In genomic region chr13:113219311-113219940, GRCh38 we compare ENCODE assay signal across 17 cellular contexts. TPM values are rescaled to one million over a fixed set of nuclear protein-coding genes. Genes with fewer than 3 reads are reported as not detected.
DNase-seq lines count a peak whose midpoint lies in the region; ATAC-seq and TF ChIP-seq lines count a peak whose summit lies in the region.
"Had no signal": no experiment of that assay in that cellular context is flagged by ENCODE, and none has a peak within 500 bp of the region (broad histone marks: within the 10 kb centered on the region; RNA-seq: fewer than 3 reads in every experiment).

No MANE protein-coding gene starts in this region.

- intact Hi-C loops in left ventricle myocardium inferior (cut with micrococcal nuclease), result no loop called here
- intact Hi-C loops in Right ventricle myocardium superior (cut with DNase I), result no loop called here
- intact Hi-C loops in testis (cut with DNase I; ENCODE audit: low total_unique reads), result no loop called here

- peaks cover 67% of the 10 kb centered on the region for H3K36me3 Mint-ChIP-seq in stimulated activated effector memory CD8-positive, alpha-beta T cell treated with anti-CD3 and anti-CD28 coated beads, Interleukin-12 subunit alpha, Interleukin-12 subunit beta, amount 100 ng/mL, for 72 hours

- H3K4me3 Mint-ChIP-seq in stimulated activated effector memory CD8-positive, alpha-beta T cell treated with anti-CD3 and anti-CD28 coated beads, Interleukin-12 subunit alpha, Interleukin-12 subunit beta, amount 100 ng/mL, for 72 hours, result no peak overlapping the region
- H3K4me3 Mint-ChIP-seq: stimulated activated naive CD8-positive, alpha-beta T cell treated with anti-CD3 and anti-CD28 coated beads, Interleukin-15, amount 100 ng/mL, for 72 hours had no signal

- H3K4me1 Mint-ChIP-seq in stimulated activated effector memory CD8-positive, alpha-beta T cell treated with anti-CD3 and anti-CD28 coated beads, Interleukin-12 subunit alpha, Interleukin-12 subunit beta, amount 100 ng/mL, for 72 hours, result peaks cover 34% of the 10 kb centered on the region

- WGBS in liver, result 66% methylated on average over 14 of the region's 14 CpGs
- 86 to 91% methylated on average over 12 to 14 of the region's 14 CpGs for WGBS in testis, 2 donors

- ATAC-seq in Right ventricle myocardium superior (ENCODE audit: poor library complexity), result no peak
- ATAC-seq in stimulated activated effector memory CD8-positive, alpha-beta T cell treated with anti-CD3 and anti-CD28 coated beads, Interleukin-12 subunit alpha, Interleukin-12 subunit beta, amount 100 ng/mL, for 72 hours, result no peak
- ATAC-seq: activated CD4-positive, CD25-positive, alpha-beta regulatory T cell treated with anti-CD3 and anti-CD28 coated beads, Interleukin-2, amount 50 U/mL, for 24 hours; stimulated activated naive CD8-positive, alpha-beta T cell treated with anti-CD3 and anti-CD28 coated beads, Interleukin-15, amount 100 ng/mL, for 72 hours had no signal

- H3K27ac ChIP-seq in left ventricle myocardium inferior (replicated peaks) (peak overlapping the region; percentile 100), liver (ENCODE audit: low read depth in 1 of 2, low read length in 2 of 2) (peak overlapping the region; percentile 57 to 69), testis (no peak overlapping the region)

- no peaks in the 10 kb centered on the region for H3K9me3 ChIP-seq in left ventricle myocardium inferior (replicated peaks)
- no peaks in the 10 kb centered on the region for H3K9me3 ChIP-seq in liver (ENCODE audit: control insufficient read depth in 4 of 4, low read length in 3 of 4)
- no peaks in the 10 kb centered on the region for H3K9me3 ChIP-seq in testis
- H3K9me3 ChIP-seq: HAP-1, mucosa of descending colon had no signal

- no peaks in the 10 kb centered on the region for H3K9me3 Mint-ChIP-seq in stimulated activated effector memory CD8-positive, alpha-beta T cell treated with anti-CD3 and anti-CD28 coated beads, Interleukin-12 subunit alpha, Interleukin-12 subunit beta, amount 100 ng/mL, for 72 hours
- H3K9me3 Mint-ChIP-seq: stimulated activated naive CD8-positive, alpha-beta T cell treated with anti-CD3 and anti-CD28 coated beads, Interleukin-15, amount 100 ng/mL, for 72 hours had no signal

- peak overlapping the region in 1 of 2 donors; percentile 30 for H3K9ac ChIP-seq in liver (ENCODE audit: low read depth in 1 of 2, low read length in 2 of 2)

- peak in 1 of 2 donors; percentile 8 for TF ChIP-seq RAD21 in liver (IDR thresholded peaks at IDR 0.05)

- no peak for DNase-seq in left ventricle myocardium inferior
- no peak for DNase-seq in Right ventricle myocardium superior
- peak; percentile 61 for DNase-seq in amniotic epithelial cell (ENCODE audit: low read depth)
- no peak for DNase-seq in stimulated activated effector memory CD8-positive, alpha-beta T cell treated with anti-CD3 and anti-CD28 coated beads, Interleukin-12 subunit alpha, Interleukin-12 subunit beta, amount 100 ng/mL, for 72 hours (ENCODE audit: low spot score in 2 of 2)
- DNase-seq in dedifferentiated amniotic fluid mesenchymal stem cell (ENCODE audit: extremely low spot score), result no peak
- no peak for DNase-seq in foreskin melanocyte
- no peak for DNase-seq in testis
- DNase-seq: activated gamma-delta T cell; cerebellar nuclear complex; effector CD8-positive, alpha-beta T cell; NCI-H2029 treated with DMSO at 0.1 percent for 48 hours; stimulated activated CD4-positive, alpha-beta T cell treated with anti-CD3 and anti-CD28 coated beads, Interleukin-2, amount 100 ng/mL, for 24 hours; stimulated activated naive CD8-positive, alpha-beta T cell treated with anti-CD3 and anti-CD28 coated beads, Interleukin-15, amount 100 ng/mL, for 72 hours had no signal

- no peak overlapping the region for H3K4me3 ChIP-seq in left ventricle myocardium inferior
- H3K4me3 ChIP-seq in liver (ENCODE audit: low read depth in 1 of 3, low read length in 3 of 3), result no peak overlapping the region
- no peak overlapping the region for H3K4me3 ChIP-seq in testis
- H3K4me3 ChIP-seq: HAP-1, mucosa of descending colon had no signal

- TF ChIP-seq POLR2A in testis (IDR thresholded peaks at IDR 0.05), result no peak

- H3K27ac Mint-ChIP-seq in stimulated activated effector memory CD8-positive, alpha-beta T cell treated with anti-CD3 and anti-CD28 coated beads, Interleukin-12 subunit alpha, Interleukin-12 subunit beta, amount 100 ng/mL, for 72 hours, result peak overlapping the region; percentile 71
- H3K27ac Mint-ChIP-seq: stimulated activated naive CD8-positive, alpha-beta T cell treated with anti-CD3 and anti-CD28 coated beads, Interleukin-15, amount 100 ng/mL, for 72 hours had no signal

- TF ChIP-seq CTCF in left ventricle myocardium inferior (IDR thresholded peaks at IDR 0.05; ENCODE audit: borderline replicate concordance) (no peak), liver (IDR thresholded peaks at IDR 0.05; ENCODE audit: low read depth, low read length, missing input control) (no peak), testis (IDR thresholded peaks at IDR 0.05) (no peak)

- no peaks in the 10 kb centered on the region for H3K27me3 ChIP-seq in left ventricle myocardium inferior (ENCODE audit: low read depth)
- no peaks in the 10 kb centered on the region for H3K27me3 ChIP-seq in liver (ENCODE audit: control insufficient read depth in 4 of 4, insufficient read depth in 4 of 4, low read length in 3 of 4)
- H3K27me3 ChIP-seq in testis, result no peaks in the 10 kb centered on the region

- H3K4me1 ChIP-seq in left ventricle myocardium inferior (peaks cover 88% of the 10 kb centered on the region), liver (ENCODE audit: control insufficient read depth in 4 of 4, insufficient read depth in 4 of 4, low read length in 3 of 4) (peaks cover 20 to 48% (median 38%) of the 10 kb centered on the region in 4 donors), testis (no peaks in the 10 kb centered on the region)

- H3K36me3 ChIP-seq in left ventricle myocardium inferior (peaks cover 41% of the 10 kb centered on the region), liver (ENCODE audit: control insufficient read depth in 4 of 4, insufficient read depth in 3 of 4, low read depth in 1 of 4, low read length in 3 of 4) (peaks cover 1 to 12% (median 7%) of the 10 kb centered on the region in 4 donors), testis (ENCODE audit: low read depth, missing control alignments) (no peaks in the 10 kb centered on the region)

TF ChIP-seq in liver, 16 proteins besides CTCF, POLR2A, EP300 and RAD21 (continues in another document):
- TF ChIP-seq HNF4G (IDR thresholded peaks at IDR 0.05) (no peak), EGR1 (IDR thresholded peaks at IDR 0.05; ENCODE audit: low read depth in 2 of 2) (no peak), FOXA2 (IDR thresholded peaks at IDR 0.05) (no peak), ZBTB33 (IDR thresholded peaks at IDR 0.05) (no peak), HNF4A (conservative IDR thresholded peaks at IDR 0.05) (no peak), TAF1 (conservative IDR thresholded peaks at IDR 0.05) (no peak), RXRA (IDR thresholded peaks at IDR 0.05) (no peak), JUND (IDR thresholded peaks at IDR 0.05) (no peak), NR2F2 (IDR thresholded peaks at IDR 0.05) (no peak), GABPA (IDR thresholded peaks at IDR 0.05 in 1 of 2, conservative IDR thresholded peaks at IDR 0.05 in 1 of 2) (no peak), MAX (IDR thresholded peaks at IDR 0.05) (no peak), YY1 (IDR thresholded peaks at IDR 0.05) (no peak), ATF3 (IDR thresholded peaks at IDR 0.05) (no peak), FOXA1 (IDR thresholded peaks at IDR 0.05) (no peak), SP1 (IDR thresholded peaks at IDR 0.05) (no peak)

RNA-seq across cellular contexts. Expression of gene CUL4A, which starts 10.0 kb away (rescaled TPM):
- total RNA-seq in left ventricle myocardium inferior (122 TPM), Right ventricle myocardium superior (141 TPM), liver (10 to 100 TPM; 64.1 to 89.4 TPM), testis (100 to 1,000 TPM; 152 to 168 TPM)
- polyA plus RNA-seq in liver (10 to 100 TPM; 19.9 to 27.7 TPM), testis (ENCODE audit: insufficient read depth, low read depth, low replicate concordance) (103 TPM)

RNA-seq across cellular contexts. Expression of gene PCID2, which starts 11.0 kb away (rescaled TPM):
- 54.5 TPM for total RNA-seq in left ventricle myocardium inferior
- 54.4 TPM for total RNA-seq in Right ventricle myocardium superior
- 10 to 100 TPM; 30.6 to 39.1 TPM for total RNA-seq in liver
- polyA plus RNA-seq in liver, result 10 to 100 TPM; 13.8 to 14.7 TPM
- 10 to 100 TPM; 72.2 to 73.4 TPM for total RNA-seq in testis
- 130 TPM for polyA plus RNA-seq in testis (ENCODE audit: insufficient read depth, low read depth, low replicate concordance)

Comparison
In these comparisons a context has a peak if more than half of its experiments do, and no peak if none do; other contexts are left out.
1. H3K27ac ChIP-seq: peak in left ventricle myocardium inferior (single experiment) and liver (2 of 2); none in testis (0 of 2).